ENCODE assay signal across 16 cellular contexts in the genomic region with DNA sequence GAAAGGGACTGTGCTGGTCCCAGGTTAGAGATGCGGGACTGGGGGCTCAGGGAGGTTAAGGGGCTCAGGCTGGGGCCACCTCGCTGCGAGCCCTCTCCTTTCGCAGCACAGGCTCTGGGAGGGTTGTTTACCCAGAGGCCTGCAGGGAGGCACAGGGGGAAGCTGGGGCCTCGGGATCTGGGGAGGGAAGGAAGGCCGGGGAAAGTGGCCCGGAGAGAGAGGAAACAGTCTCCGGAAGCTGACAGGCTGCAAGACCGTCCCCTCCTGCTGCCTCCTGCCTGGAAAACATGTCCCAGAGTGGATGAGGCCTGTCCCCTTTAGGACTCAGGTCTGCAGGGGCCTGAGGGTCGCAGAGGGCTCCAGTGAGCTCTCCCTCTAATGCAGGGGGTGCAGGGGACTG.
"Had no signal": no experiment of that assay in that cellular context is flagged by ENCODE, and none has a peak within 500 bp of the region (broad histone marks: within the 10 kb centered on the region; RNA-seq: fewer than 3 reads in every experiment).

No MANE protein-coding gene starts in this region.

- H3K27ac ChIP-seq: ascending aorta, epithelial cell of prostate, parathyroid adenoma, transverse colon had no signal

- H3K9me3 Mint-ChIP-seq: activated CD8-positive, alpha-beta T cell treated with anti-CD3 and anti-CD28 coated beads for 36 hours; activated naive CD8-positive, alpha-beta T cell treated with anti-CD3 and anti-CD28 coated beads, Interleukin-2, amount 50 U/mL, for 24 hours had no signal

- FAIRE-seq: bronchial epithelial cell had no signal

- H3K27ac Mint-ChIP-seq: activated CD4-positive, alpha-beta T cell treated with anti-CD3 and anti-CD28 coated beads for 36 hours; activated CD8-positive, alpha-beta T cell treated with anti-CD3 and anti-CD28 coated beads for 36 hours; activated naive CD8-positive, alpha-beta T cell treated with anti-CD3 and anti-CD28 coated beads, Interleukin-2, amount 50 U/mL, for 24 hours; stimulated activated naive B cell treated with anti-CD40 and anti-IgM and Interleukin-4, amounts not matched to agents 10 μg/mL and 1 μg/mL and 100 μg/mL, for 72 hours had no signal

- H3K4me3 ChIP-seq: ascending aorta, transverse colon had no signal

- H2AFZ ChIP-seq: parathyroid adenoma had no signal

- H3K4me1 Mint-ChIP-seq: activated CD4-positive, alpha-beta T cell treated with anti-CD3 and anti-CD28 coated beads for 36 hours; activated naive CD8-positive, alpha-beta T cell treated with anti-CD3 and anti-CD28 coated beads, Interleukin-2, amount 50 U/mL, for 24 hours had no signal

- ATAC-seq: activated CD4-positive, alpha-beta T cell treated with anti-CD3 and anti-CD28 coated beads for 36 hours; activated CD8-positive, alpha-beta T cell treated with anti-CD3 and anti-CD28 coated beads for 36 hours; activated naive CD8-positive, alpha-beta T cell treated with anti-CD3 and anti-CD28 coated beads, Interleukin-2, amount 50 U/mL, for 24 hours; stimulated activated naive B cell treated with anti-CD40 and anti-IgM and Interleukin-4, amounts not matched to agents 10 μg/mL and 1 μg/mL and 100 μg/mL, for 72 hours had no signal

- H3K9me3 ChIP-seq: ascending aorta, transverse colon had no signal

- DNase-seq: activated CD4-positive, alpha-beta T cell treated with anti-CD3 and anti-CD28 coated beads for 36 hours; activated CD8-positive, alpha-beta memory T cell treated with anti-CD3 and anti-CD28 coated beads, Interleukin-2, amount 50 U/mL, for 4 hours; activated CD8-positive, alpha-beta T cell treated with anti-CD3 and anti-CD28 coated beads for 36 hours; activated naive CD4-positive, alpha-beta T cell treated with Interleukin-2 at 50 U/mL for 16 hours; activated naive CD8-positive, alpha-beta T cell treated with anti-CD3 and anti-CD28 coated beads, Interleukin-2, amount 50 U/mL, for 24 hours; effector CD4-positive, alpha-beta T cell; hippocampal formation; stimulated activated CD4-positive, alpha-beta T cell treated with anti-CD3 and anti-CD28 coated beads, Interleukin-1b, Interleukin-23, amount 100 ng/mL, for 48 hours; stimulated activated naive B cell treated with anti-CD40 and anti-IgM and Interleukin-4, amounts not matched to agents 10 μg/mL and 1 μg/mL and 100 μg/mL, for 72 hours; T-helper 9 cell; transverse colon had no signal

- H3K4me3 Mint-ChIP-seq: activated CD4-positive, alpha-beta T cell treated with anti-CD3 and anti-CD28 coated beads for 36 hours; activated CD8-positive, alpha-beta T cell treated with anti-CD3 and anti-CD28 coated beads for 36 hours; activated naive CD8-positive, alpha-beta T cell treated with anti-CD3 and anti-CD28 coated beads, Interleukin-2, amount 50 U/mL, for 24 hours; neural crest cell; stimulated activated naive B cell treated with anti-CD40 and anti-IgM and Interleukin-4, amounts not matched to agents 10 μg/mL and 1 μg/mL and 100 μg/mL, for 72 hours had no signal

- H3K79me2 ChIP-seq: parathyroid adenoma had no signal

- H3K4me1 ChIP-seq: ascending aorta, parathyroid adenoma, transverse colon had no signal

- H3K27me3 Mint-ChIP-seq: activated CD4-positive, alpha-beta T cell treated with anti-CD3 and anti-CD28 coated beads for 36 hours; activated CD8-positive, alpha-beta T cell treated with anti-CD3 and anti-CD28 coated beads for 36 hours; activated naive CD8-positive, alpha-beta T cell treated with anti-CD3 and anti-CD28 coated beads, Interleukin-2, amount 50 U/mL, for 24 hours had no signal

- H3K27me3 ChIP-seq: ascending aorta, transverse colon had no signal

- H3K36me3 Mint-ChIP-seq: stimulated activated naive B cell treated with anti-CD40 and anti-IgM and Interleukin-4, amounts not matched to agents 10 μg/mL and 1 μg/mL and 100 μg/mL, for 72 hours had no signal

- H3K9ac ChIP-seq: parathyroid adenoma had no signal

- H3K36me3 ChIP-seq: ascending aorta, transverse colon had no signal
